ENCODE assay signal across 24 cellular contexts in the genomic region with DNA sequence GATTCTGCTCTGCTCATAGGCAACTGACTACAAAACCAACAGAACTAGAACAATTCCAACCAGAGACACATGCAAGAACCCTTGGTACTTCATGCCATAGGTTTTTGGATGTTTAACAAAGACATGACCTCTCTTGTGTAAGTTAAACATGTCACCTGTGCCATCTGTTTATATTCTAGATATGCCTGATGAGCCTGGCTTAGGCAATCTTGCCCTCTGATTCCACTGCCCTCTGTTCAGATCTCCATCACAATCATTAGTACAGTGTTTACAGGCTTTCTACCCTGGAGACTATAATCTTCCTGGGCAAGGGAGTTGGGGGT. TPM values are rescaled to one million over a fixed set of nuclear protein-coding genes. Genes with fewer than 3 reads are reported as not detected.
DNase-seq lines count a peak whose midpoint lies in the region; ATAC-seq, FAIRE-seq and TF ChIP-seq lines count a peak whose summit lies in the region.
"Had no signal": no experiment of that assay in that cellular context is flagged by ENCODE, and none has a peak within 500 bp of the region (broad histone marks: within the 10 kb centered on the region; RNA-seq: fewer than 3 reads in every experiment).

No MANE protein-coding gene starts in this region.

- TF ChIP-seq CTCF in right atrium auricular region (IDR thresholded peaks at IDR 0.05) (no peak), right lobe of liver (IDR thresholded peaks at IDR 0.05) (no peak), psoas muscle (IDR thresholded peaks at IDR 0.05) (no peak), suprapubic skin (IDR thresholded peaks at IDR 0.05) (no peak)
- TF ChIP-seq CTCF in CD4-positive, alpha-beta T cell (IDR thresholded peaks at IDR 0.05): no peak

- no peak overlapping the region for H3K27ac Mint-ChIP-seq in CD4-positive, alpha-beta T cell
- H3K27ac Mint-ChIP-seq: CD8-positive, alpha-beta T cell had no signal

- TF ChIP-seq POLR2A in right lobe of liver (IDR thresholded peaks at IDR 0.05): no peak
- no peak for TF ChIP-seq POLR2A in suprapubic skin (IDR thresholded peaks at IDR 0.05)

- CTCF ChIA-PET in CD4-positive, alpha-beta T cell (lab: Charles Lee): no interaction called here

- H3K36me3 Mint-ChIP-seq in CD4-positive, alpha-beta T cell (ENCODE audit: low read depth): no peaks in the 10 kb centered on the region
- H3K36me3 Mint-ChIP-seq: CD8-positive, alpha-beta T cell had no signal

- H3K36me3 ChIP-seq in right atrium auricular region (no peaks in the 10 kb centered on the region), right lobe of liver (no peaks in the 10 kb centered on the region), psoas muscle (ENCODE audit: insufficient read depth in 1 of 2, low read depth in 1 of 2) (no peaks in the 10 kb centered on the region), suprapubic skin (no peaks in the 10 kb centered on the region)

- no peak overlapping the region for H3K4me3 Mint-ChIP-seq in CD4-positive, alpha-beta T cell
- H3K4me3 Mint-ChIP-seq: CD8-positive, alpha-beta T cell had no signal

- H3K4me3 ChIP-seq in right atrium auricular region (no peak overlapping the region), right lobe of liver (no peak overlapping the region), psoas muscle (no peak overlapping the region), suprapubic skin (no peak overlapping the region)
- H3K4me3 ChIP-seq: K562 had no signal

- H3K9me3 ChIP-seq in right atrium auricular region (no peaks in the 10 kb centered on the region), right lobe of liver (no peaks in the 10 kb centered on the region), psoas muscle (no peaks in the 10 kb centered on the region), suprapubic skin (no peaks in the 10 kb centered on the region)
- no peaks in the 10 kb centered on the region for H3K9me3 ChIP-seq in CD4-positive, alpha-beta T cell (ENCODE audit: control insufficient read depth, low read length)
- H3K9me3 ChIP-seq: Caco-2 had no signal

- H3K27me3 ChIP-seq in right atrium auricular region (no peaks in the 10 kb centered on the region), right lobe of liver (no peaks in the 10 kb centered on the region), psoas muscle (ENCODE audit: insufficient read depth in 3 of 3, low read length in 2 of 3) (no peaks in the 10 kb centered on the region), suprapubic skin (no peaks in the 10 kb centered on the region)
- no peaks in the 10 kb centered on the region for H3K27me3 ChIP-seq in CD4-positive, alpha-beta T cell (ENCODE audit: control insufficient read depth, insufficient read depth, low read length)

- peaks cover 10% of the 10 kb centered on the region for H3K4me1 Mint-ChIP-seq in CD4-positive, alpha-beta T cell (ENCODE audit: low read depth)

- H3K4me1 ChIP-seq in right atrium auricular region (peaks cover 0 to 56% of the 10 kb centered on the region in 2 donors), right lobe of liver (peaks cover 0 to 76% (median 31%) of the 10 kb centered on the region in 4 donors), psoas muscle (peaks cover 74% of the 10 kb centered on the region), suprapubic skin (peaks cover 13% of the 10 kb centered on the region)

- H3K9me3 Mint-ChIP-seq in CD4-positive, alpha-beta T cell: no peaks in the 10 kb centered on the region
- H3K9me3 Mint-ChIP-seq: CD8-positive, alpha-beta T cell had no signal

- POLR2A ChIA-PET in CD4-positive, alpha-beta T cell (lab: Charles Lee): no interaction called here

- no peak for TF ChIP-seq EP300 in suprapubic skin (IDR thresholded peaks at IDR 0.05)

- peak overlapping the region; percentile 24 to 37 for H3K27ac ChIP-seq in right atrium auricular region
- H3K27ac ChIP-seq in right lobe of liver: peak overlapping the region; percentile 66 to 89 (median 83)
- H3K27ac ChIP-seq in psoas muscle: peak overlapping the region; percentile 62
- peak overlapping the region; percentile 52 for H3K27ac ChIP-seq in suprapubic skin
- no peak overlapping the region for H3K27ac ChIP-seq in CD4-positive, alpha-beta T cell (ENCODE audit: low read depth, low read length)
- H3K27ac ChIP-seq: RWPE1 had no signal

- ATAC-seq in left cardiac atrium (no peak), right lobe of liver (peak; percentile 71 to 88 (median 80)), psoas muscle (no peak)
- no peak for ATAC-seq in CD4-positive, alpha-beta T cell (ENCODE audit: poor library complexity)
- ATAC-seq: CD8-positive, alpha-beta T cell; K562; Panc1 had no signal

- FAIRE-seq in HTR-8/SVneo (lab: Jason Lieb, UNC): no peak
- FAIRE-seq: A204.1, G401.6, H54, K562 had no signal

- intact Hi-C loops in left cardiac atrium (cut with DNase I): loop anchor here in 1 of 2 donors (10.0 kb wide), 1 partner anchor 52 kb away; no protein-coding TSS in a partner anchor
- intact Hi-C loops in right lobe of liver (cut with DNase I): no loop called here
- intact Hi-C loops in psoas muscle (cut with DNase I): loop anchor here in 1 of 2 donors (2.0 kb wide), 1 partner anchor 32 kb away; no protein-coding TSS in a partner anchor
- intact Hi-C loops in CD4-positive, alpha-beta T cell (cut with DNase I, micrococcal nuclease): no loop called here

- H3K27me3 Mint-ChIP-seq in CD4-positive, alpha-beta T cell: no peaks in the 10 kb centered on the region

- DNase-seq in right atrium auricular region (ENCODE audit: low spot score) (no peak), left cardiac atrium (no peak), right lobe of liver (peak in 1 of 3 donors; percentile 82), psoas muscle (no peak), suprapubic skin (ENCODE audit: low spot score in 2 of 2) (no peak), HTR-8/SVneo (ENCODE audit: insufficient read length, low spot score) (no peak), SW480 (ENCODE audit: low spot score) (no peak)
- DNase-seq in CD4-positive, alpha-beta T cell: no peak
- DNase-seq: AML-193; Caco-2; CD8-positive, alpha-beta T cell; NCI-H1105; NCI-H1436 treated with DMSO at 0.1 percent for 48 hours; NCI-H1930; NCI-H2107; NCI-H446 treated with DMSO at 0.1 percent for 48 hours; NCI-H526 treated with DMSO at 0.1 percent for 48 hours; SHP77 had no signal

RNA-seq across cellular contexts. Expression of a gene that starts 40.8 kb away (rescaled TPM):
- total RNA-seq in right atrium auricular region (10 to 100 TPM; 27.0 to 27.4 TPM), left cardiac atrium (10 to 100 TPM; 12.5 to 19.3 TPM), right lobe of liver (10 to 100 TPM in 3 of 6 experiments, 1 to 10 TPM in 3; 6.0 to 14.9 (median 10.0) TPM), psoas muscle (10 to 100 TPM; 11.9 to 24.7 (median 20.0) TPM), suprapubic skin (10 to 100 TPM in 3 of 4 donors, 1 to 10 TPM in 1; 5.4 to 15.6 (median 12.8) TPM)
- polyA plus RNA-seq in psoas muscle: 10 to 100 TPM in 1 of 3 donors, 1 to 10 TPM in 2; 4.5 to 21.1 (median 8.0) TPM
- total RNA-seq in CD4-positive, alpha-beta T cell: 1 to 10 TPM in 1 of 2 experiments, under 1 TPM in 1; 0.88 to 1.0 TPM

Comparison
In these comparisons a context has a peak if more than half of its experiments do, and no peak if none do; other contexts are left out.
1. ATAC-seq: peak in right lobe of liver (4 of 4); none in left cardiac atrium (0 of 2), psoas muscle (0 of 4) and CD4-positive, alpha-beta T cell (single experiment).